ENCODE assay signal across 11 cellular contexts in genomic region chr19:676007-676342, GRCh38. TPM values are rescaled to one million over a fixed set of nuclear protein-coding genes. Genes with fewer than 3 reads are reported as not detected.
DNase-seq lines count a peak whose midpoint lies in the region; ATAC-seq and TF ChIP-seq lines count a peak whose summit lies in the region.
"Had no signal": no experiment of that assay in that cellular context is flagged by ENCODE, and none has a peak within 500 bp of the region (broad histone marks: within the 10 kb centered on the region; RNA-seq: fewer than 3 reads in every experiment).

No MANE protein-coding gene starts in this region.

- no peak overlapping the region for H2AFZ ChIP-seq in fibroblast of lung (ENCODE audit: low read length)

- H3K4me1 ChIP-seq in fibroblast of lung (ENCODE audit: control insufficient read depth, extremely low read depth, insufficient read depth, low read length): peaks cover 17% of the 10 kb centered on the region
- H3K4me1 ChIP-seq in rectal smooth muscle tissue (ENCODE audit: control insufficient read depth, insufficient read depth, low read length): peaks cover 12% of the 10 kb centered on the region

- H4K20me1 ChIP-seq in fibroblast of lung (ENCODE audit: control insufficient read depth, extremely low read depth, insufficient read depth, low read length): no peaks in the 10 kb centered on the region

- TF ChIP-seq CTCF in AG09309 (IDR thresholded peaks at IDR 0.05; ENCODE audit: control insufficient read depth, insufficient read depth, low read depth, low read length, missing control alignments) (no peak), fibroblast of lung (conservative IDR thresholded peaks at IDR 0.05 in 1 of 2, IDR thresholded peaks at IDR 0.05 in 1 of 2; ENCODE audit: low read depth in 1 of 2, low read length in 2 of 2) (no peak)

- H3K4me3 ChIP-seq in AG09309 (ENCODE audit: control insufficient read depth, low read depth, low read length) (peak overlapping the region; percentile 80), SK-N-MC (peak overlapping the region; percentile 81), fibroblast of lung (replicated peaks in 1 of 4; ENCODE audit: control extremely low read depth in 1 of 4, insufficient read depth in 1 of 4, low read depth in 3 of 4, low read length in 4 of 4) (peak overlapping the region in 2 of 4 experiments; percentile 31 to 36), rectal smooth muscle tissue (ENCODE audit: low read length) (peak overlapping the region; percentile 52)

- H3K27me3 ChIP-seq in fibroblast of lung (ENCODE audit: control insufficient read depth, insufficient read depth, low read length) (no peaks in the 10 kb centered on the region), rectal smooth muscle tissue (ENCODE audit: control insufficient read depth, insufficient read depth, low read length) (peaks cover 4% of the 10 kb centered on the region)

- peak overlapping the region; percentile 44 for H3K4me2 ChIP-seq in fibroblast of lung (ENCODE audit: extremely low read depth, insufficient read depth, low read length)

- H3K27ac ChIP-seq in SK-N-MC (no peak overlapping the region), fibroblast of lung (ENCODE audit: insufficient read depth, low read length) (no peak overlapping the region), rectal smooth muscle tissue (ENCODE audit: low read depth, low read length) (peak overlapping the region; percentile 95)

- peaks cover 2% of the 10 kb centered on the region for H3K79me2 ChIP-seq in fibroblast of lung (ENCODE audit: control insufficient read depth, insufficient read depth, low read length)

- no peak for ATAC-seq in HG02678 (IDR thresholded peaks at IDR 0.05; ENCODE audit: unreplicated experiment)
- ATAC-seq: CD8-positive, alpha-beta T cell; stimulated activated effector memory CD8-positive, alpha-beta T cell treated with anti-CD3 and anti-CD28 coated beads, Interleukin-12 subunit alpha, Interleukin-12 subunit beta, amount 100 ng/mL, for 72 hours had no signal

- H3K9ac ChIP-seq in SK-N-MC (ENCODE audit: insufficient read length): no peak overlapping the region
- H3K9ac ChIP-seq in fibroblast of lung (ENCODE audit: insufficient read depth, low read length): peak overlapping the region; percentile 7
- no peak overlapping the region for H3K9ac ChIP-seq in rectal smooth muscle tissue (ENCODE audit: low read length)

- H3K9me3 ChIP-seq in SK-N-MC (ENCODE audit: low read depth, low read length) (no peaks in the 10 kb centered on the region), fibroblast of lung (ENCODE audit: control insufficient read depth, insufficient read depth, low read depth, low read length) (no peaks in the 10 kb centered on the region)
- H3K9me3 ChIP-seq: spleen had no signal

- no peak for DNase-seq in AG09309 (ENCODE audit: low read depth)
- no peak for DNase-seq in SK-N-MC (ENCODE audit: low read depth, low spot score)
- DNase-seq in fibroblast of lung (ENCODE audit: low read depth in 2 of 2): no peak
- no peak for DNase-seq in anterior cingulate cortex (lab: John Stamatoyannopoulos, UW)
- DNase-seq in NCI-H1092 (lab: John Stamatoyannopoulos, UW): no peak
- no peak for DNase-seq in HCEC 1CT
- DNase-seq: spleen had no signal

- H3K36me3 ChIP-seq in SK-N-MC (ENCODE audit: insufficient read depth, low read length): no peaks in the 10 kb centered on the region
- H3K36me3 ChIP-seq in fibroblast of lung (ENCODE audit: control insufficient read depth, insufficient read depth, low read length): no peaks in the 10 kb centered on the region
- H3K36me3 ChIP-seq in rectal smooth muscle tissue (ENCODE audit: control insufficient read depth, insufficient read depth, low read length): no peaks in the 10 kb centered on the region
- H3K36me3 ChIP-seq: spleen had no signal

RNA-seq across cellular contexts. Expression of gene FSTL3, which starts 0.2 kb away (rescaled TPM):
- total RNA-seq in fibroblast of lung: 26.8 and 36.5 TPM in 2 replicates
- 10.2 and 18.6 TPM in 2 replicates for polyA plus RNA-seq in fibroblast of lung
- polyA plus RNA-seq in fibroblast of lung (2012): 16.7 and 28.3 TPM in 2 replicates
- polyA minus RNA-seq in fibroblast of lung (ENCODE audit: low replicate concordance): 11.8 and 20.3 TPM in 2 replicates

RNA-seq across cellular contexts. Expression of gene RNF126, which starts 13.0 kb away (rescaled TPM):
- total RNA-seq in fibroblast of lung: 12.1 and 18.0 TPM in 2 replicates
- polyA plus RNA-seq in fibroblast of lung: 7.8 and 10.7 TPM in 2 replicates
- 23.5 and 35.0 TPM in 2 replicates for polyA plus RNA-seq in fibroblast of lung (2012)
- polyA minus RNA-seq in fibroblast of lung (ENCODE audit: low replicate concordance): 9.1 and 10.1 TPM in 2 replicates

RNA-seq across cellular contexts. Expression of gene PRSS57, which starts 19.3 kb away (rescaled TPM):
- total RNA-seq in fibroblast of lung: not detected in 2 replicates
- not detected in 2 replicates for polyA plus RNA-seq in fibroblast of lung
- polyA plus RNA-seq in fibroblast of lung (2012): not detected in 2 replicates
- polyA minus RNA-seq in fibroblast of lung (ENCODE audit: low replicate concordance): not detected in 2 replicates
- total RNA-seq: CD8-positive, alpha-beta T cell had no signal

RNA-seq across cellular contexts. Expression of gene PALM, which starts 32.8 kb away (rescaled TPM):
- 8.3 and 22.1 TPM in 2 replicates for total RNA-seq in fibroblast of lung
- polyA plus RNA-seq in fibroblast of lung: 1.0 and 3.2 TPM in 2 replicates
- polyA plus RNA-seq in fibroblast of lung (2012): 7.0 and 14.1 TPM in 2 replicates
- 3.4 and 3.6 TPM in 2 replicates for polyA minus RNA-seq in fibroblast of lung (ENCODE audit: low replicate concordance)
- total RNA-seq: CD8-positive, alpha-beta T cell had no signal

RNA-seq across cellular contexts. Expression of gene FGF22, which starts 36.3 kb away (rescaled TPM):
- total RNA-seq in fibroblast of lung: under 0.01 TPM in 1 of 2 replicates, not detected in the other
- 0.06 TPM in 1 of 2 replicates, not detected in the other for polyA plus RNA-seq in fibroblast of lung
- 0.24 TPM in 1 of 2 replicates, not detected in the other for polyA plus RNA-seq in fibroblast of lung (2012)
- polyA minus RNA-seq in fibroblast of lung (ENCODE audit: low replicate concordance): not detected in 2 replicates
